8 cellular contexts compared by ENCODE assay signal in genomic region chr4:113762061-113762850, GRCh38. TPM values are rescaled to one million over a fixed set of nuclear protein-coding genes. Genes with fewer than 3 reads are reported as not detected.
A peak's percentile ranks its signal among the peaks of the same experiment; 100 is the strongest.
DNase-seq lines count a peak whose midpoint lies in the region; ATAC-seq, FAIRE-seq and TF ChIP-seq lines count a peak whose summit lies in the region.

No MANE protein-coding gene starts in this region.

- peak overlapping the region; percentile 91 for H3K4me3 Mint-ChIP-seq in endodermal cell

- no peak for TF ChIP-seq CTCF in endodermal cell (conservative IDR thresholded peaks at IDR 0.05)

- H3K4me3 ChIP-seq in NT2/D1 (ENCODE audit: insufficient read length, low read depth): peak overlapping the region; percentile 82
- peak overlapping the region; percentile 93 for H3K4me3 ChIP-seq in endodermal cell (ENCODE audit: low read length)
- peak overlapping the region; percentile 58 for H3K4me3 ChIP-seq in mesendoderm (ENCODE audit: low read length)

- H3K27me3 ChIP-seq in NT2/D1 (ENCODE audit: insufficient read depth, insufficient read length) (no peaks in the 10 kb centered on the region), endodermal cell (ENCODE audit: control insufficient read depth, insufficient read depth, low read length, poor library complexity, severe bottlenecking) (no peaks in the 10 kb centered on the region), mesendoderm (ENCODE audit: insufficient read depth, low read length, poor library complexity) (no peaks in the 10 kb centered on the region)

- no peak overlapping the region for H2AK5ac ChIP-seq in mesendoderm (ENCODE audit: low read length)

- peak; percentile 59 for ATAC-seq in GM21381 (IDR thresholded peaks at IDR 0.05; ENCODE audit: unreplicated experiment)

- H3K18ac ChIP-seq in mesendoderm (ENCODE audit: low read length): peak overlapping the region; percentile 75

- H3K27ac ChIP-seq in endodermal cell (ENCODE audit: low read depth, low read length): peak overlapping the region; percentile 95
- peak overlapping the region; percentile 96 for H3K27ac ChIP-seq in mesendoderm (ENCODE audit: low read depth, low read length)

- H3K79me1 ChIP-seq in mesendoderm (ENCODE audit: low read length): no peaks in the 10 kb centered on the region

- H2BK5ac ChIP-seq in mesendoderm (ENCODE audit: low read length): peak overlapping the region; percentile 91

- no peak overlapping the region for H2BK15ac ChIP-seq in mesendoderm (replicated peaks; ENCODE audit: low read depth)

- H3K36me3 Mint-ChIP-seq in endodermal cell (ENCODE audit: low read depth): peaks cover 6% of the 10 kb centered on the region

- H3K27me3 Mint-ChIP-seq in endodermal cell (ENCODE audit: insufficient read depth): no peaks in the 10 kb centered on the region

- H2BK120ac ChIP-seq in mesendoderm (ENCODE audit: low read depth, low read length): no peak overlapping the region

- H3K9ac ChIP-seq in NT2/D1 (ENCODE audit: insufficient read length, low read depth) (peak overlapping the region; percentile 94), endodermal cell (ENCODE audit: extremely low read depth, low read length, poor library complexity, severe bottlenecking) (peak overlapping the region; percentile 89), mesendoderm (ENCODE audit: low read length) (peak overlapping the region; percentile 92)

- DNase-seq in Caki2 (ENCODE audit: low read depth): peak; percentile 99
- peak; percentile 94 for DNase-seq in HTR-8/SVneo (ENCODE audit: insufficient read length, low spot score)
- DNase-seq in NT2/D1 (ENCODE audit: low read depth, low spot score): peak; percentile 97
- peak; percentile 99 for DNase-seq in activated CD8-positive, alpha-beta memory T cell treated with anti-CD3 and anti-CD28 coated beads, Interleukin-2, amount 50 U/mL, for 4 hours
- peak; percentile 98 for DNase-seq in endodermal cell
- peak; percentile 100 for DNase-seq in mesendoderm
- peak; percentile 95 for DNase-seq in stimulated activated CD8-positive, alpha-beta memory T cell treated with anti-CD3 and anti-CD28 coated beads, Interleukin-12 subunit alpha, Interleukin-12 subunit beta, amount 100 ng/mL, for 4 hours (ENCODE audit: low read depth)

- H3K9me3 Mint-ChIP-seq in endodermal cell: no peaks in the 10 kb centered on the region

- peaks cover 54% of the 10 kb centered on the region for H3K4me1 Mint-ChIP-seq in endodermal cell

- H3K9me3 ChIP-seq in NT2/D1 (ENCODE audit: insufficient read depth, low read length) (no peaks in the 10 kb centered on the region), endodermal cell (ENCODE audit: control insufficient read depth, low read length) (no peaks in the 10 kb centered on the region)

- H3K36me3 ChIP-seq in NT2/D1 (ENCODE audit: insufficient read depth, insufficient read length, low read length): peaks cover 3% of the 10 kb centered on the region
- H3K36me3 ChIP-seq in endodermal cell (ENCODE audit: control insufficient read depth, insufficient read depth, low read length): peaks cover 13% of the 10 kb centered on the region
- no peaks in the 10 kb centered on the region for H3K36me3 ChIP-seq in mesendoderm (ENCODE audit: control insufficient read depth, insufficient read depth, low read length)

- FAIRE-seq in HTR-8/SVneo (lab: Jason Lieb, UNC): peak; percentile 97

- no peaks in the 10 kb centered on the region for H3K79me2 ChIP-seq in mesendoderm (ENCODE audit: control insufficient read depth, insufficient read depth, low read length)

- H3K4me2 ChIP-seq in mesendoderm (ENCODE audit: low read length): peak overlapping the region; percentile 77

- H3K27ac Mint-ChIP-seq in endodermal cell: peak overlapping the region; percentile 99

- in situ Hi-C loops in Caki2 (cut with HindIII; ENCODE audit: low pct_unique_long_range_greater_than_20kb, low sequenced_read_pairs): no loop called here

- peak overlapping the region; percentile 94 for H3K4ac ChIP-seq in mesendoderm (ENCODE audit: low read depth, low read length)

- WGBS in endodermal cell (ENCODE audit: insufficient coverage in 1 of 2, insufficient read length in 1 of 2), 2 experiments: 0% methylated on average over 14 to 44 of the region's 44 CpGs
- WGBS in mesendoderm (ENCODE audit: extremely low coverage, insufficient coverage, low lambda C conversion rate): no CpG with 5 or more reads among the region's 44 CpGs

- H3K4me1 ChIP-seq in NT2/D1 (ENCODE audit: insufficient read depth, insufficient read length) (no peaks in the 10 kb centered on the region), endodermal cell (ENCODE audit: control insufficient read depth, insufficient read depth, low read length) (peaks cover 25% of the 10 kb centered on the region), mesendoderm (ENCODE audit: control insufficient read depth, low read depth, low read length) (no peaks in the 10 kb centered on the region)

- H3K23ac ChIP-seq in mesendoderm (ENCODE audit: low read length): no peak overlapping the region

- no peak overlapping the region for H4K8ac ChIP-seq in mesendoderm (ENCODE audit: low read depth, low read length)

- peak overlapping the region; percentile 97 for H3K56ac ChIP-seq in mesendoderm (ENCODE audit: low read length)

- H4K5ac ChIP-seq in mesendoderm (ENCODE audit: low read length): no peak overlapping the region

RNA-seq across cellular contexts. Expression of gene CAMK2D, which starts 0.7 kb away (rescaled TPM):
- total RNA-seq in Caki2 (2014; rRNA removed; shearing (Covaris generic); ENCODE audit: low replicate concordance): 26.7 and 38.0 TPM in 2 replicates
- total RNA-seq in endodermal cell: 100 to 1,000 TPM in 1 of 2 donors, 10 to 100 TPM in 1; 91.1 to 120 TPM
- 44.9 TPM for polyA plus RNA-seq in endodermal cell (2013, experiment 1 of 2)
- 44.1 TPM for polyA plus RNA-seq in endodermal cell (2013, experiment 2 of 2)
- polyA plus RNA-seq in mesendoderm (2013, experiment 1 of 2): 4.3 TPM
- 4.4 TPM for polyA plus RNA-seq in mesendoderm (2013, experiment 2 of 2)

Comparison
In these comparisons a context has a peak if more than half of its experiments do, and no peak if none do; other contexts are left out.
1. Peak in every context shown above with its lines: DNase-seq, ATAC-seq, H3K4me3 ChIP-seq and H3K27ac ChIP-seq.